Comparison of ENCODE assay signal across 8 cellular contexts in genomic region chr3:123749716-123750115, GRCh38.
DNase-seq lines count a peak whose midpoint lies in the region; TF ChIP-seq lines count a peak whose summit lies in the region.

No MANE protein-coding gene starts in this region.

- CTCF ChIA-PET in RWPE1 (lab: Yijun Ruan, JAX): no interaction called here
- CTCF ChIA-PET in activated CD4-positive, alpha-beta memory T cell treated with anti-CD3 and anti-CD28 coated beads for 36 hours (lab: Charles Lee): interaction anchor here (0.6 to 1.5 kb wide), 2 partner anchors 26 to 85 kb away, joined by 3 to 4 read pairs; no protein-coding TSS in a partner anchor

- no peaks in the 10 kb centered on the region for H3K9me3 Mint-ChIP-seq in activated CD4-positive, alpha-beta memory T cell treated with anti-CD3 and anti-CD28 coated beads for 36 hours

- no peaks in the 10 kb centered on the region for H3K36me3 Mint-ChIP-seq in activated CD4-positive, alpha-beta memory T cell treated with anti-CD3 and anti-CD28 coated beads for 36 hours

- no peak overlapping the region for H3K4me3 Mint-ChIP-seq in activated CD4-positive, alpha-beta memory T cell treated with anti-CD3 and anti-CD28 coated beads for 36 hours

- DNase-seq in GF-D8 (lab: John Stamatoyannopoulos, UW): peak; percentile 1
- no peak for DNase-seq in RWPE1 (ENCODE audit: low spot score)
- peak; percentile 94 for DNase-seq in fibroblast of mammary gland (ENCODE audit: low read depth)
- DNase-seq in retinal pigment epithelial cell (ENCODE audit: low read depth): peak; percentile 78
- no peak for DNase-seq in NCI-H1694 (lab: John Stamatoyannopoulos, UW)
- DNase-seq in activated gamma-delta T cell treated with Interleukin-2 at 50 U/mL for 16 hours: no peak
- DNase-seq in activated CD4-positive, alpha-beta memory T cell treated with anti-CD3 and anti-CD28 coated beads for 36 hours: no peak
- no peak for DNase-seq in stimulated activated naive CD4-positive, alpha-beta T cell (lab: John Stamatoyannopoulos, UW)

- no peaks in the 10 kb centered on the region for H3K27me3 Mint-ChIP-seq in activated CD4-positive, alpha-beta memory T cell treated with anti-CD3 and anti-CD28 coated beads for 36 hours

- H3K27ac ChIP-seq in RWPE1: peak overlapping the region; percentile 39; the same call in 1 of the 2 replicates

- POLR2A ChIA-PET in RWPE1 (lab: Yijun Ruan, JAX; ENCODE audit: low non-redundant PET): no interaction called here
- POLR2A ChIA-PET in activated CD4-positive, alpha-beta memory T cell treated with anti-CD3 and anti-CD28 coated beads for 36 hours (lab: Charles Lee): no interaction called here

- TF ChIP-seq CTCF in RWPE1 (conservative IDR thresholded peaks at IDR 0.05; ENCODE audit: low read depth) (no peak), fibroblast of mammary gland (conservative IDR thresholded peaks at IDR 0.05; ENCODE audit: control insufficient read depth, insufficient read depth, low read depth, low read length) (no peak), retinal pigment epithelial cell (conservative IDR thresholded peaks at IDR 0.05; ENCODE audit: low read depth, low read length) (no peak)

- H3K27ac Mint-ChIP-seq in activated CD4-positive, alpha-beta memory T cell treated with anti-CD3 and anti-CD28 coated beads for 36 hours: no peak overlapping the region

- intact Hi-C loops in activated CD4-positive, alpha-beta memory T cell treated with anti-CD3 and anti-CD28 coated beads for 36 hours (cut with micrococcal nuclease): no loop called here

- H3K4me3 ChIP-seq in fibroblast of mammary gland (ENCODE audit: control insufficient read depth, low read depth, low read length) (no peak overlapping the region), retinal pigment epithelial cell (ENCODE audit: low read length) (no peak overlapping the region)

- H3K4me1 Mint-ChIP-seq in activated CD4-positive, alpha-beta memory T cell treated with anti-CD3 and anti-CD28 coated beads for 36 hours (ENCODE audit: low read depth): no peaks in the 10 kb centered on the region

Comparison
In these comparisons a context has a peak if more than half of its experiments do, and no peak if none do; other contexts are left out.
1. DNase-seq: peak in GF-D8 (single experiment), fibroblast of mammary gland (single experiment) and retinal pigment epithelial cell (single experiment); none in RWPE1 (single experiment), NCI-H1694 (single experiment), activated gamma-delta T cell treated with Interleukin-2 at 50 U/mL for 16 hours (single experiment), activated CD4-positive, alpha-beta memory T cell treated with anti-CD3 and anti-CD28 coated beads for 36 hours (single experiment) and stimulated activated naive CD4-positive, alpha-beta T cell (0 of 6).